ENCODE assay signal across 1 cellular context in the genomic region with DNA sequence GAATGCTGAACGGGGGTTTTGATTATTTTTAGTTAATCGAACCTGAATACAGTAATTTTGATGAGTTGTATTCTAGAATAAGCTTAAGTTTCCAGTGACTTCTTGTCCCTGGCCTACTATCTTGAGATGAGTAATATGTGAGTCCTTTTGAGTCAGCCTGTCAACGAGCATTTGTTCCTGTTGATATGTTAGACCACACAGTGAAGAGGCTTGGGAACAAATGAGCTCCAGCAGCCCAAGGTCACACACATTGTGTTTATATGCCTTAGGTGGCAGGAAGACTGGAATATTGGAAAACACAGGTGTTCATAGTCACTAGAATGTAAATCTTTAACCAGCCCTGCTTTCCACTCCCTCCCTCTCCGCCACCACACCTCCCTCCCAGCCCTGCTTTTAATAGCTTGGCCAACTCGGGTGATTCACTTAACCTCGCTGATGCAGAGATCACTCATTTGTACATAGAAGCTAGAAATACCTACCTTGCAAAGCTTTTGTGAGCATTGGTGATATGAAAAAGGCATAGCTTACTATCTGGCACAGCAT.
TF ChIP-seq lines count a peak whose summit lies in the region.

No MANE protein-coding gene starts in this region.

TF ChIP-seq in HepG2, 621 proteins besides CTCF, POLR2A, EP300 and RAD21 (continued from another document and continues in another):
- TF ChIP-seq ZSCAN21 (CRISPR knock-in tag; IDR thresholded peaks at IDR 0.05; ENCODE audit: borderline replicate concordance) (peak; percentile 69; the same call in 1 of the 2 replicates), HOXA9 (CRISPR knock-in tag; IDR thresholded peaks at IDR 0.05; ENCODE audit: borderline replicate concordance) (no peak), ZFX (CRISPR knock-in tag; IDR thresholded peaks at IDR 0.05; ENCODE audit: low read depth) (peak; percentile 74), HMG20A (CRISPR knock-in tag; IDR thresholded peaks at IDR 0.05; ENCODE audit: borderline replicate concordance) (peak; percentile 97), ZNF605 (CRISPR knock-in tag; IDR thresholded peaks at IDR 0.05) (peak; percentile 91), GATAD1 (CRISPR knock-in tag; IDR thresholded peaks at IDR 0.05) (peak; percentile 60), MEIS1 (CRISPR knock-in tag; IDR thresholded peaks at IDR 0.05; ENCODE audit: borderline replicate concordance) (peak; percentile 93), ISL2 (CRISPR knock-in tag; IDR thresholded peaks at IDR 0.05) (peak; percentile 26; the same call in 1 of the 2 replicates), SNRNP70 (IDR thresholded peaks at IDR 0.05; ENCODE audit: low read depth, low read length) (no peak), ZNF556 (CRISPR knock-in tag; IDR thresholded peaks at IDR 0.05; ENCODE audit: borderline replicate concordance) (peak; percentile 86; the same call in 1 of the 2 replicates), AHDC1 (CRISPR knock-in tag; IDR thresholded peaks at IDR 0.05; ENCODE audit: borderline replicate concordance) (peak; percentile 90; the same call in 1 of the 2 replicates), HOXA5 (CRISPR knock-in tag; IDR thresholded peaks at IDR 0.05) (peak; percentile 96; the same call in 1 of the 2 replicates), ZNF710 (CRISPR knock-in tag; IDR thresholded peaks at IDR 0.05; ENCODE audit: borderline replicate concordance) (peak; percentile 81; the same call in 1 of the 2 replicates), FOXK2 (IDR thresholded peaks at IDR 0.05) (peak; percentile 64; the same call in 1 of the 2 replicates), CHD2 (IDR thresholded peaks at IDR 0.05; ENCODE audit: low read depth, low read length) (no peak), AGO1 (IDR thresholded peaks at IDR 0.05; ENCODE audit: low read depth, low read length, poor library complexity, severe bottlenecking) (no peak), CBX1 (IDR thresholded peaks at IDR 0.05; ENCODE audit: low read depth) (peak; percentile 78), NCOR1 (IDR thresholded peaks at IDR 0.05; ENCODE audit: borderline replicate concordance, low read length) (peak; percentile 68; the same call in 1 of the 2 replicates), EHMT2 (IDR thresholded peaks at IDR 0.05; ENCODE audit: borderline replicate concordance, low read depth, low read length) (0 out of 2 replicates have a peak, but pooled peaks have one; percentile 36), ZNF567 (CRISPR knock-in tag; IDR thresholded peaks at IDR 0.05; ENCODE audit: borderline replicate concordance) (peak; percentile 86; the same call in 1 of the 2 replicates), FOXP4 (CRISPR knock-in tag; IDR thresholded peaks at IDR 0.05) (peak; percentile 96), ELF4 (CRISPR knock-in tag; IDR thresholded peaks at IDR 0.05; ENCODE audit: borderline replicate concordance) (no peak), ZNF317 (CRISPR knock-in tag; IDR thresholded peaks at IDR 0.05) (peak; percentile 97), FOXP1 (IDR thresholded peaks at IDR 0.05) (no peak), FOXP1 (CRISPR knock-in tag; IDR thresholded peaks at IDR 0.05) (peak; percentile 96), U2AF2 (IDR thresholded peaks at IDR 0.05; ENCODE audit: low read depth, low read length) (no peak)
- TF ChIP-seq, protein P1, sequence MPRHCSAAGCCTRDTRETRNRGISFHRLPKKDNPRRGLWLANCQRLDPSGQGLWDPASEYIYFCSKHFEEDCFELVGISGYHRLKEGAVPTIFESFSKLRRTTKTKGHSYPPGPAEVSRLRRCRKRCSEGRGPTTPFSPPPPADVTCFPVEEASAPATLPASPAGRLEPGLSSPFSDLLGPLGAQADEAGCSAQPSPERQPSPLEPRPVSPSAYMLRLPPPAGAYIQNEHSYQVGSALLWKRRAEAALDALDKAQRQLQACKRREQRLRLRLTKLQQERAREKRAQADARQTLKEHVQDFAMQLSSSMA (CRISPR knock-in tag; IDR thresholded peaks at IDR 0.05) = no peak
- TF ChIP-seq, protein P2, sequence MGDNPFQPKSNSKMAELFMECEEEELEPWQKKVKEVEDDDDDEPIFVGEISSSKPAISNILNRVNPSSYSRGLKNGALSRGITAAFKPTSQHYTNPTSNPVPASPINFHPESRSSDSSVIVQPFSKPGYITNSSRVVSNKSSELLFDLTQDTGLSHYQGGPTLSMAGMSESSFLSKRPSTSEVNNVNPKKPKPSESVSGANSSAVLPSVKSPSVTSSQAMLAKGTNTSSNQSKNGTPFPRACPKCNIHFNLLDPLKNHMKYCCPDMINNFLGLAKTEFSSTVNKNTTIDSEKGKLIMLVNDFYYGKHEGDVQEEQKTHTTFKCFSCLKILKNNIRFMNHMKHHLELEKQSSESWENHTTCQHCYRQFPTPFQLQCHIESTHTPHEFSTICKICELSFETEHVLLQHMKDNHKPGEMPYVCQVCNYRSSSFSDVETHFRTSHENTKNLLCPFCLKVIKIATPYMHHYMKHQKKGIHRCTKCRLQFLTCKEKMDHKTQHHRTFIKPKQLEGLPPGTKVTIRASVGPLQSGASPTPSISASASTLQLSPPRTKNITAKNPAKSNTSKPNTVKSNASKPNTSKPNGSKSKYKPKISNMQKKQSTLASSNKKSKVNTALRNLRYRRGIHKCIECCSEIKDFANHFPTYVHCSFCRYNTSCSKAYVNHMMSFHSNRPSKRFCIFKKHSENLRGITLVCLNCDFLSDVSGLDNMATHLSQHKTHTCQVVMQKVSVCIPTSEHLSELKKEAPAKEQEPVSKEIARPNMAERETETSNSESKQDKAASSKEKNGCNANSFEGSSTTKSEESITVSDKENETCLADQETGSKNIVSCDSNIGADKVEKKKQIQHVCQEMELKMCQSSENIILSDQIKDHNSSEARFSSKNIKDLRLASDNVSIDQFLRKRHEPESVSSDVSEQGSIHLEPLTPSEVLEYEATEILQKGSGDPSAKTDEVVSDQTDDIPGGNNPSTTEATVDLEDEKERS (CRISPR knock-in tag; IDR thresholded peaks at IDR 0.05) = peak; percentile 62; the same call in 1 of the 2 replicates
- TF ChIP-seq, protein P3, sequence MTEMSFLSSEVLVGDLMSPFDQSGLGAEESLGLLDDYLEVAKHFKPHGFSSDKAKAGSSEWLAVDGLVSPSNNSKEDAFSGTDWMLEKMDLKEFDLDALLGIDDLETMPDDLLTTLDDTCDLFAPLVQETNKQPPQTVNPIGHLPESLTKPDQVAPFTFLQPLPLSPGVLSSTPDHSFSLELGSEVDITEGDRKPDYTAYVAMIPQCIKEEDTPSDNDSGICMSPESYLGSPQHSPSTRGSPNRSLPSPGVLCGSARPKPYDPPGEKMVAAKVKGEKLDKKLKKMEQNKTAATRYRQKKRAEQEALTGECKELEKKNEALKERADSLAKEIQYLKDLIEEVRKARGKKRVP (CRISPR knock-in tag; IDR thresholded peaks at IDR 0.05) = peak in 1 of 2 experiments; percentile 94; a peak in 2 of 4 replicates
- TF ChIP-seq, protein P4, sequence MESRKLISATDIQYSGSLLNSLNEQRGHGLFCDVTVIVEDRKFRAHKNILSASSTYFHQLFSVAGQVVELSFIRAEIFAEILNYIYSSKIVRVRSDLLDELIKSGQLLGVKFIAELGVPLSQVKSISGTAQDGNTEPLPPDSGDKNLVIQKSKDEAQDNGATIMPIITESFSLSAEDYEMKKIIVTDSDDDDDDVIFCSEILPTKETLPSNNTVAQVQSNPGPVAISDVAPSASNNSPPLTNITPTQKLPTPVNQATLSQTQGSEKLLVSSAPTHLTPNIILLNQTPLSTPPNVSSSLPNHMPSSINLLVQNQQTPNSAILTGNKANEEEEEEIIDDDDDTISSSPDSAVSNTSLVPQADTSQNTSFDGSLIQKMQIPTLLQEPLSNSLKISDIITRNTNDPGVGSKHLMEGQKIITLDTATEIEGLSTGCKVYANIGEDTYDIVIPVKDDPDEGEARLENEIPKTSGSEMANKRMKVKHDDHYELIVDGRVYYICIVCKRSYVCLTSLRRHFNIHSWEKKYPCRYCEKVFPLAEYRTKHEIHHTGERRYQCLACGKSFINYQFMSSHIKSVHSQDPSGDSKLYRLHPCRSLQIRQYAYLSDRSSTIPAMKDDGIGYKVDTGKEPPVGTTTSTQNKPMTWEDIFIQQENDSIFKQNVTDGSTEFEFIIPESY (CRISPR knock-in tag; IDR thresholded peaks at IDR 0.05) = peak; percentile 54; the same call in 1 of the 2 replicates
- TF ChIP-seq, protein P5, sequence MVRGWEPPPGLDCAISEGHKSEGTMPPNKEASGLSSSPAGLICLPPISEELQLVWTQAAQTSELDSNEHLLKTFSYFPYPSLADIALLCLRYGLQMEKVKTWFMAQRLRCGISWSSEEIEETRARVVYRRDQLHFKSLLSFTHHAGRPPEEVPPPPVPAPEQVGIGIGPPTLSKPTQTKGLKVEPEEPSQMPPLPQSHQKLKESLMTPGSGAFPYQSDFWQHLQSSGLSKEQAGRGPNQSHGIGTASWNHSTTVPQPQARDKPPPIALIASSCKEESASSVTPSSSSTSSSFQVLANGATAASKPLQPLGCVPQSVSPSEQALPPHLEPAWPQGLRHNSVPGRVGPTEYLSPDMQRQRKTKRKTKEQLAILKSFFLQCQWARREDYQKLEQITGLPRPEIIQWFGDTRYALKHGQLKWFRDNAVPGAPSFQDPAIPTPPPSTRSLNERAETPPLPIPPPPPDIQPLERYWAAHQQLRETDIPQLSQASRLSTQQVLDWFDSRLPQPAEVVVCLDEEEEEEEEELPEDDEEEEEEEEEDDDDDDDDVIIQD (CRISPR knock-in tag; IDR thresholded peaks at IDR 0.05; ENCODE audit: low read depth) = peak; percentile 94
- TF ChIP-seq, protein P6, sequence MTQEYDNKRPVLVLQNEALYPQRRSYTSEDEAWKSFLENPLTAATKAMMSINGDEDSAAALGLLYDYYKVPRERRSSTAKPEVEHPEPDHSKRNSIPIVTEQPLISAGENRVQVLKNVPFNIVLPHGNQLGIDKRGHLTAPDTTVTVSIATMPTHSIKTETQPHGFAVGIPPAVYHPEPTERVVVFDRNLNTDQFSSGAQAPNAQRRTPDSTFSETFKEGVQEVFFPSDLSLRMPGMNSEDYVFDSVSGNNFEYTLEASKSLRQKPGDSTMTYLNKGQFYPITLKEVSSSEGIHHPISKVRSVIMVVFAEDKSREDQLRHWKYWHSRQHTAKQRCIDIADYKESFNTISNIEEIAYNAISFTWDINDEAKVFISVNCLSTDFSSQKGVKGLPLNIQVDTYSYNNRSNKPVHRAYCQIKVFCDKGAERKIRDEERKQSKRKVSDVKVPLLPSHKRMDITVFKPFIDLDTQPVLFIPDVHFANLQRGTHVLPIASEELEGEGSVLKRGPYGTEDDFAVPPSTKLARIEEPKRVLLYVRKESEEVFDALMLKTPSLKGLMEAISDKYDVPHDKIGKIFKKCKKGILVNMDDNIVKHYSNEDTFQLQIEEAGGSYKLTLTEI (CRISPR knock-in tag; conservative IDR thresholded peaks at IDR 0.05) = no peak
